Comparison of ENCODE assay signal across 16 cellular contexts in the genomic region with DNA sequence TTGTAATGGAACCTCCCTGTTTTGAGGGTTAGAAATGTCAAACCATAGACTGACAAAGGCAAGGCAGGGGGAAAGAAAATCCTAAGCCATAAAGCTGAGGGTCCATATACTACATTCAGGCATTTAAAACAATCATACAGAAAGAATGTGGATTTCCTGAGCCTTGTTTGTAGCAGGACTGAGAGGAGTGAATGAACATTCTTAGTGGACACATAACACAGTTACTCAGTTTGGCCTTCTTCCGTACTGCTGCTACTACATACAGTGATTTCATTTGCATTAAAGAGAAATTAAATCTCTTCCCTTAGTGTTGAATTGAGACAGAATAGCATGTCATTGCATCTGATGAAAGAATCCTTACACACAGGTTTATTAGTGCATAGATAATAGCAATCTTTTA. TPM values are rescaled to one million over a fixed set of nuclear protein-coding genes. Genes with fewer than 3 reads are reported as not detected.
DNase-seq lines count a peak whose midpoint lies in the region; ATAC-seq and TF ChIP-seq lines count a peak whose summit lies in the region.
"Had no signal": no experiment of that assay in that cellular context is flagged by ENCODE, and none has a peak within 500 bp of the region (broad histone marks: within the 10 kb centered on the region; RNA-seq: fewer than 3 reads in every experiment).

No MANE protein-coding gene starts in this region.

- no peak overlapping the region for H3K23ac ChIP-seq in IMR-90 (ENCODE audit: low read depth, low read length)

- peaks cover 10% of the 10 kb centered on the region for H3K36me3 Mint-ChIP-seq in activated naive CD8-positive, alpha-beta T cell
- peaks cover 19% of the 10 kb centered on the region for H3K36me3 Mint-ChIP-seq in activated naive CD8-positive, alpha-beta T cell treated with anti-CD3 and anti-CD28 coated beads for 36 hours
- peaks cover 13% of the 10 kb centered on the region for H3K36me3 Mint-ChIP-seq in brain

- no CpG with 5 or more reads among the region's 1 CpG for WGBS in IMR-90 (ENCODE audit: extremely low coverage in 2 of 2, insufficient read length in 1 of 2), 2 experiments
- 89 to 100% methylated on average over 1 of the region's 1 CpG for WGBS in thyroid gland, 2 donors

- H3K14ac ChIP-seq in IMR-90 (replicated peaks; ENCODE audit: low read depth, low read length) = no peak overlapping the region

- dilution Hi-C loops in IMR-90 (cut with HindIII; ENCODE audit: low sequenced_read_pairs, unreplicated experiment) = no loop called here

- H4K91ac ChIP-seq in IMR-90 (ENCODE audit: insufficient read depth, low read depth, low read length) = no peak overlapping the region

- TF ChIP-seq CTCF in IMR-90 (conservative IDR thresholded peaks at IDR 0.05; ENCODE audit: low read depth, low read length) (no peak), brain (conservative IDR thresholded peaks at IDR 0.05) (no peak), thyroid gland (IDR thresholded peaks at IDR 0.05) (no peak)

- peaks cover 3% of the 10 kb centered on the region; the same call in 1 of the 2 replicates for H3K9me1 ChIP-seq in IMR-90 (ENCODE audit: insufficient read depth, low read length)

- peaks cover 15 to 21% of the 10 kb centered on the region in 2 experiments for H3K79me1 ChIP-seq in IMR-90 (ENCODE audit: low read depth in 1 of 2, low read length in 2 of 2)

- no peaks in the 10 kb centered on the region for H3K9me3 Mint-ChIP-seq in activated naive CD8-positive, alpha-beta T cell (ENCODE audit: low read depth)
- no peaks in the 10 kb centered on the region for H3K9me3 Mint-ChIP-seq in activated naive CD8-positive, alpha-beta T cell treated with anti-CD3 and anti-CD28 coated beads for 36 hours
- no peaks in the 10 kb centered on the region for H3K9me3 Mint-ChIP-seq in brain

- no peak overlapping the region for H2AK5ac ChIP-seq in IMR-90 (ENCODE audit: low read depth, low read length)

- CTCF ChIA-PET in IMR-90 (lab: Yijun Ruan, JAX) = interaction anchor here (0.6 kb wide), 1 partner anchor 787 kb away, joined by 3 read pairs; no protein-coding TSS in a partner anchor

- no peak overlapping the region for H3K56ac ChIP-seq in IMR-90 (ENCODE audit: extremely low read depth, insufficient read depth, low read length)

- TF ChIP-seq POLR2A in IMR-90 (IDR thresholded peaks at IDR 0.05; ENCODE audit: low read depth, low read length) (no peak), thyroid gland (IDR thresholded peaks at IDR 0.05) (no peak)

- no peak overlapping the region for H4K5ac ChIP-seq in IMR-90 (ENCODE audit: low read depth, low read length)

- no peak overlapping the region for H2AK9ac ChIP-seq in IMR-90 (replicated peaks; ENCODE audit: low read depth, low read length, poor library complexity)

- no peak overlapping the region for H3K18ac ChIP-seq in IMR-90 (ENCODE audit: low read depth, low read length)

- no peak overlapping the region for H3K9ac ChIP-seq in IMR-90 (ENCODE audit: low read depth, low read length)
- H3K9ac ChIP-seq: KMS-11 had no signal

- H3K4me2 ChIP-seq in IMR-90 (ENCODE audit: low read depth, low read length) = peak overlapping the region; percentile 61; the same call in 1 of the 2 replicates

- DNase-seq in activated naive CD8-positive, alpha-beta T cell treated with anti-CD3 and anti-CD28 coated beads for 36 hours = no peak
- DNase-seq in IMR-90 (peak; percentile 55), activated gamma-delta T cell (lab: John Stamatoyannopoulos, UW) (no peak), thyroid gland (no peak)
- DNase-seq: Calu3; CD4-positive, CD25-positive, alpha-beta regulatory T cell; DMS79 treated with DMSO at 0.1 percent for 48 hours; NCI-H1092 treated with DMSO at 0.1 percent for 48 hours; NCI-H187; NCI-H82; Right ventricle myocardium superior had no signal

- H3K4me3 Mint-ChIP-seq in activated naive CD8-positive, alpha-beta T cell = no peak overlapping the region
- H3K4me3 Mint-ChIP-seq in activated naive CD8-positive, alpha-beta T cell treated with anti-CD3 and anti-CD28 coated beads for 36 hours = no peak overlapping the region
- H3K4me3 Mint-ChIP-seq in brain = peak overlapping the region; percentile 40 to 93 (median 53)

- peak overlapping the region; percentile 66 for H3K27ac Mint-ChIP-seq in activated naive CD8-positive, alpha-beta T cell
- no peak overlapping the region for H3K27ac Mint-ChIP-seq in activated naive CD8-positive, alpha-beta T cell treated with anti-CD3 and anti-CD28 coated beads for 36 hours
- H3K27ac Mint-ChIP-seq in brain = peak overlapping the region in 2 of 5 experiments; percentile 15 to 49

- H3K4me1 ChIP-seq in IMR-90 (ENCODE audit: control insufficient read depth, insufficient read depth, low read length) = peaks cover 4% of the 10 kb centered on the region
- H3K4me1 ChIP-seq in thyroid gland = peaks cover 5 to 10% of the 10 kb centered on the region in 2 donors

- peaks cover 38% of the 10 kb centered on the region for H3K4me1 Mint-ChIP-seq in activated naive CD8-positive, alpha-beta T cell (ENCODE audit: low read depth)
- H3K4me1 Mint-ChIP-seq in activated naive CD8-positive, alpha-beta T cell treated with anti-CD3 and anti-CD28 coated beads for 36 hours = peaks cover 45% of the 10 kb centered on the region
- peaks cover 46% of the 10 kb centered on the region for H3K4me1 Mint-ChIP-seq in brain

- ATAC-seq in IMR-90 (ENCODE audit: low read depth) (peak; percentile 21; the same call in 1 of the 2 replicates), HG03460 (IDR thresholded peaks at IDR 0.05; ENCODE audit: unreplicated experiment) (no peak)
- ATAC-seq: Panc1 had no signal

- no peaks in the 10 kb centered on the region for H4K20me1 ChIP-seq in IMR-90 (ENCODE audit: insufficient read depth, low read length)

- BruUV-seq in IMR-90 (replicated peaks; lab: Mats Ljungman, UMichigan) = no TSS peak

- in situ Hi-C loops in IMR-90 (cut with MboI; ENCODE audit: low sequenced_read_pairs) = no loop called here

- no peak overlapping the region for H2BK15ac ChIP-seq in IMR-90 (ENCODE audit: low read depth, low read length)

- no peaks in the 10 kb centered on the region for H3K9me3 ChIP-seq in IMR-90 (ENCODE audit: control insufficient read depth, insufficient read depth, low read length)
- no peaks in the 10 kb centered on the region for H3K9me3 ChIP-seq in thyroid gland

- no peak overlapping the region for H2AFZ ChIP-seq in IMR-90 (replicated peaks; ENCODE audit: low read length, poor library complexity)

- no peak overlapping the region for H3K4me3 ChIP-seq in IMR-90 (ENCODE audit: insufficient read depth, low read depth, low read length)
- H3K4me3 ChIP-seq in thyroid gland (replicated peaks in 1 of 3) = no peak overlapping the region

- H3K36me3 ChIP-seq in IMR-90 (ENCODE audit: control insufficient read depth, insufficient read depth, low read length) = peaks cover 5% of the 10 kb centered on the region
- peaks cover 5% of the 10 kb centered on the region in 2 donors for H3K36me3 ChIP-seq in thyroid gland

- no peak overlapping the region for H2BK20ac ChIP-seq in IMR-90 (ENCODE audit: low read depth, low read length)

- H3K27me3 Mint-ChIP-seq in activated naive CD8-positive, alpha-beta T cell = peaks cover 2% of the 10 kb centered on the region
- no peaks in the 10 kb centered on the region for H3K27me3 Mint-ChIP-seq in activated naive CD8-positive, alpha-beta T cell treated with anti-CD3 and anti-CD28 coated beads for 36 hours
- H3K27me3 Mint-ChIP-seq in brain = no peaks in the 10 kb centered on the region

- H2BK5ac ChIP-seq in IMR-90 (ENCODE audit: low read depth, low read length, poor library complexity, severe bottlenecking) = peak overlapping the region; percentile 62

- H3K27me3 ChIP-seq in IMR-90 (ENCODE audit: control insufficient read depth, insufficient read depth, low read length) (no peaks in the 10 kb centered on the region), thyroid gland (no peaks in the 10 kb centered on the region)

- POLR2A ChIA-PET in IMR-90 (lab: Charles Lee; ENCODE audit: unreplicated experiment) = no interaction called here

- no peak overlapping the region for H3K4ac ChIP-seq in IMR-90 (ENCODE audit: low read depth, low read length)

- peak overlapping the region in 1 of 2 experiments; percentile 52; a peak in 1 of 4 replicates for H4K8ac ChIP-seq in IMR-90 (ENCODE audit: low read depth in 2 of 2, low read length in 2 of 2)

- intact Hi-C loops in IMR-90 (cut with micrococcal nuclease) = no loop called here
- intact Hi-C loops in thyroid gland (cut with DNase I) = no loop called here

- H3K27ac ChIP-seq in IMR-90 (ENCODE audit: insufficient read depth, low read length) (no peak overlapping the region), thyroid gland (no peak overlapping the region)
- H3K27ac ChIP-seq: KMS-11 had no signal

- no peak for TF ChIP-seq RAD21 in IMR-90 (IDR thresholded peaks at IDR 0.05; ENCODE audit: low read length)

- H2BK120ac ChIP-seq in IMR-90 (ENCODE audit: low read depth, low read length) = no peak overlapping the region

TF ChIP-seq in IMR-90, 13 proteins besides CTCF, POLR2A, EP300 and RAD21 (continues in another document):
- TF ChIP-seq RFX5 (IDR thresholded peaks at IDR 0.05; ENCODE audit: low read depth, low read length) (no peak), FOS (IDR thresholded peaks at IDR 0.05; ENCODE audit: low read depth, low read length) (no peak), NFE2L2 (IDR thresholded peaks at IDR 0.05; ENCODE audit: low read depth, low read length) (no peak), MAZ (IDR thresholded peaks at IDR 0.05; ENCODE audit: borderline replicate concordance, low read depth, low read length) (no peak), RCOR1 (IDR thresholded peaks at IDR 0.05; ENCODE audit: insufficient replicate concordance, low read length) (no peak), BHLHE40 (IDR thresholded peaks at IDR 0.05; ENCODE audit: low read depth, low read length) (no peak), SMC3 (IDR thresholded peaks at IDR 0.05; ENCODE audit: low read depth, low read length) (no peak)

RNA-seq across cellular contexts. Expression of gene MTX3, which starts 1.8 kb away (rescaled TPM):
- total RNA-seq in activated naive CD8-positive, alpha-beta T cell treated with anti-CD3 and anti-CD28 coated beads for 36 hours = 10 to 100 TPM; 15.6 to 16.2 TPM
- 12.7 and 13.6 TPM in 2 replicates for total RNA-seq in IMR-90 (2012; rRNA removed)
- 4.0 and 6.6 TPM in 2 replicates for polyA plus RNA-seq in IMR-90 (2012; rRNA removed)
- polyA plus RNA-seq in IMR-90 (2012; cell fraction: cytosol; rRNA removed) = 0.68 and 1.3 TPM in 2 replicates
- polyA plus RNA-seq in IMR-90 (2012; cell fraction: nucleus; rRNA removed; ENCODE audit: low replicate concordance) = 2.0 and 13.9 TPM in 2 replicates
- 1.9 TPM for polyA plus RNA-seq in brain (ENCODE audit: insufficient read depth, low read depth, low replicate concordance)
- total RNA-seq in thyroid gland = 10 to 100 TPM; 19.6 to 34.0 (median 22.9) TPM

RNA-seq across cellular contexts. Expression of gene THBS4, which starts 42.3 kb away (rescaled TPM):
- under 1 TPM; 0.41 to 0.76 TPM for total RNA-seq in activated naive CD8-positive, alpha-beta T cell treated with anti-CD3 and anti-CD28 coated beads for 36 hours
- total RNA-seq in IMR-90 (2012; rRNA removed) (0.83 and 0.90 TPM in 2 replicates), thyroid gland (1 to 10 TPM; 2.4 to 4.5 (median 3.1) TPM)
- polyA plus RNA-seq in IMR-90 (2012; rRNA removed) (0.53 and 0.92 TPM in 2 replicates), brain (ENCODE audit: insufficient read depth, low read depth, low replicate concordance) (16.0 TPM)
- 0.68 and 0.80 TPM in 2 replicates for polyA plus RNA-seq in IMR-90 (2012; cell fraction: cytosol; rRNA removed)
- polyA plus RNA-seq in IMR-90 (2012; cell fraction: nucleus; rRNA removed; ENCODE audit: low replicate concordance) = 1.7 and 2.2 TPM in 2 replicates
- total RNA-seq: CD4-positive, CD25-positive, alpha-beta regulatory T cell had no signal
- polyA plus RNA-seq: CD4-positive, CD25-positive, alpha-beta regulatory T cell had no signal

Comparison
In these comparisons a context has a peak if more than half of its experiments do, and no peak if none do; other contexts are left out.
1. H3K4me3 Mint-ChIP-seq: peak in brain (5 of 5); none in activated naive CD8-positive, alpha-beta T cell (single experiment) and activated naive CD8-positive, alpha-beta T cell treated with anti-CD3 and anti-CD28 coated beads for 36 hours (single experiment).